1 cellular context compared by ENCODE assay signal in the genomic region with DNA sequence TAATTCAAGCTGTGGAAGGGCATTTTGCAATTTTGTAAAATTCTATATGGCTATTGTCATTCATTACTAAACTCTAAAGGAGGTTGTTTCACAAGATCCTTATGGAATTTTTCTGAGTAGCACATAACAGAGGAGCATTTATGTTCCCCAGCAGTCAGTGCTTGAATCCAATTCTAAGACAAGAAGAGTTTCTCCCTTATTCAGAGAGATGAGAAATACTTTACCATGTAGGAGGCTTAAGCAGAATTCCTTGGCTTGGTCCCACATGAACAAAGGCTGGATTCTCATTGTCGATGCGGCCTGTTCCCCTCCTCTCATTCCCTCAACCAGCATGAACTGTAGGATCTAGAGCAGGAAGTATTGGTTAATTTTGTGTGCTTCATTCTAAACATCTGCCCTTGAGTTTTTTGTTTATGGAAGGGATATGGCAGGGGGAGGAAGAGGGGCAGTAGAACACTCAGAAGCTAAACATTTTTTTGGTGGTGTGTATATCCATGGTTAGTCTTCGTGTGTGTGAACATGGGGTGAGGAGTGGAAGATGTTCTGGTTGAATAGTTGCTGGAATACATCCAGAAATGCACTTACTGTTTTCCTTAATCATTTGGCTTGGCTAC.
TF ChIP-seq lines count a peak whose summit lies in the region.

No MANE protein-coding gene starts in this region.

TF ChIP-seq in SK-N-SH, 30 proteins besides CTCF, POLR2A, EP300 and RAD21 (continued from another document):
- TF ChIP-seq, protein P1, sequence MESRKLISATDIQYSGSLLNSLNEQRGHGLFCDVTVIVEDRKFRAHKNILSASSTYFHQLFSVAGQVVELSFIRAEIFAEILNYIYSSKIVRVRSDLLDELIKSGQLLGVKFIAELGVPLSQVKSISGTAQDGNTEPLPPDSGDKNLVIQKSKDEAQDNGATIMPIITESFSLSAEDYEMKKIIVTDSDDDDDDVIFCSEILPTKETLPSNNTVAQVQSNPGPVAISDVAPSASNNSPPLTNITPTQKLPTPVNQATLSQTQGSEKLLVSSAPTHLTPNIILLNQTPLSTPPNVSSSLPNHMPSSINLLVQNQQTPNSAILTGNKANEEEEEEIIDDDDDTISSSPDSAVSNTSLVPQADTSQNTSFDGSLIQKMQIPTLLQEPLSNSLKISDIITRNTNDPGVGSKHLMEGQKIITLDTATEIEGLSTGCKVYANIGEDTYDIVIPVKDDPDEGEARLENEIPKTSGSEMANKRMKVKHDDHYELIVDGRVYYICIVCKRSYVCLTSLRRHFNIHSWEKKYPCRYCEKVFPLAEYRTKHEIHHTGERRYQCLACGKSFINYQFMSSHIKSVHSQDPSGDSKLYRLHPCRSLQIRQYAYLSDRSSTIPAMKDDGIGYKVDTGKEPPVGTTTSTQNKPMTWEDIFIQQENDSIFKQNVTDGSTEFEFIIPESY (IDR thresholded peaks at IDR 0.05; ENCODE audit: borderline replicate concordance, low read depth) = no peak
- TF ChIP-seq, protein P2, sequence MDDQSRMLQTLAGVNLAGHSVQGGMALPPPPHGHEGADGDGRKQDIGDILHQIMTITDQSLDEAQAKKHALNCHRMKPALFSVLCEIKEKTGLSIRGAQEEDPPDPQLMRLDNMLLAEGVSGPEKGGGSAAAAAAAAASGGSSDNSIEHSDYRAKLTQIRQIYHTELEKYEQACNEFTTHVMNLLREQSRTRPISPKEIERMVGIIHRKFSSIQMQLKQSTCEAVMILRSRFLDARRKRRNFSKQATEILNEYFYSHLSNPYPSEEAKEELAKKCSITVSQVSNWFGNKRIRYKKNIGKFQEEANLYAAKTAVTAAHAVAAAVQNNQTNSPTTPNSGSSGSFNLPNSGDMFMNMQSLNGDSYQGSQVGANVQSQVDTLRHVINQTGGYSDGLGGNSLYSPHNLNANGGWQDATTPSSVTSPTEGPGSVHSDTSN (IDR thresholded peaks at IDR 0.05) = no peak
- TF ChIP-seq, protein P3, sequence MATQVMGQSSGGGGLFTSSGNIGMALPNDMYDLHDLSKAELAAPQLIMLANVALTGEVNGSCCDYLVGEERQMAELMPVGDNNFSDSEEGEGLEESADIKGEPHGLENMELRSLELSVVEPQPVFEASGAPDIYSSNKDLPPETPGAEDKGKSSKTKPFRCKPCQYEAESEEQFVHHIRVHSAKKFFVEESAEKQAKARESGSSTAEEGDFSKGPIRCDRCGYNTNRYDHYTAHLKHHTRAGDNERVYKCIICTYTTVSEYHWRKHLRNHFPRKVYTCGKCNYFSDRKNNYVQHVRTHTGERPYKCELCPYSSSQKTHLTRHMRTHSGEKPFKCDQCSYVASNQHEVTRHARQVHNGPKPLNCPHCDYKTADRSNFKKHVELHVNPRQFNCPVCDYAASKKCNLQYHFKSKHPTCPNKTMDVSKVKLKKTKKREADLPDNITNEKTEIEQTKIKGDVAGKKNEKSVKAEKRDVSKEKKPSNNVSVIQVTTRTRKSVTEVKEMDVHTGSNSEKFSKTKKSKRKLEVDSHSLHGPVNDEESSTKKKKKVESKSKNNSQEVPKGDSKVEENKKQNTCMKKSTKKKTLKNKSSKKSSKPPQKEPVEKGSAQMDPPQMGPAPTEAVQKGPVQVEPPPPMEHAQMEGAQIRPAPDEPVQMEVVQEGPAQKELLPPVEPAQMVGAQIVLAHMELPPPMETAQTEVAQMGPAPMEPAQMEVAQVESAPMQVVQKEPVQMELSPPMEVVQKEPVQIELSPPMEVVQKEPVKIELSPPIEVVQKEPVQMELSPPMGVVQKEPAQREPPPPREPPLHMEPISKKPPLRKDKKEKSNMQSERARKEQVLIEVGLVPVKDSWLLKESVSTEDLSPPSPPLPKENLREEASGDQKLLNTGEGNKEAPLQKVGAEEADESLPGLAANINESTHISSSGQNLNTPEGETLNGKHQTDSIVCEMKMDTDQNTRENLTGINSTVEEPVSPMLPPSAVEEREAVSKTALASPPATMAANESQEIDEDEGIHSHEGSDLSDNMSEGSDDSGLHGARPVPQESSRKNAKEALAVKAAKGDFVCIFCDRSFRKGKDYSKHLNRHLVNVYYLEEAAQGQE (IDR thresholded peaks at IDR 0.05; ENCODE audit: low read depth, low read length) = no peak
- TF ChIP-seq RFX5 (IDR thresholded peaks at IDR 0.05; ENCODE audit: low read length) (no peak), NRF1 (IDR thresholded peaks at IDR 0.05; ENCODE audit: low read depth, low read length) (no peak), FOXM1 (IDR thresholded peaks at IDR 0.05; ENCODE audit: low read depth) (no peak)
- TF ChIP-seq, protein P4, sequence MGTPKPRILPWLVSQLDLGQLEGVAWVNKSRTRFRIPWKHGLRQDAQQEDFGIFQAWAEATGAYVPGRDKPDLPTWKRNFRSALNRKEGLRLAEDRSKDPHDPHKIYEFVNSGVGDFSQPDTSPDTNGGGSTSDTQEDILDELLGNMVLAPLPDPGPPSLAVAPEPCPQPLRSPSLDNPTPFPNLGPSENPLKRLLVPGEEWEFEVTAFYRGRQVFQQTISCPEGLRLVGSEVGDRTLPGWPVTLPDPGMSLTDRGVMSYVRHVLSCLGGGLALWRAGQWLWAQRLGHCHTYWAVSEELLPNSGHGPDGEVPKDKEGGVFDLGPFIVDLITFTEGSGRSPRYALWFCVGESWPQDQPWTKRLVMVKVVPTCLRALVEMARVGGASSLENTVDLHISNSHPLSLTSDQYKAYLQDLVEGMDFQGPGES (IDR thresholded peaks at IDR 0.05; ENCODE audit: low read depth, low read length) = no peak
